Comparison of ENCODE assay signal across 12 cellular contexts in the genomic region with DNA sequence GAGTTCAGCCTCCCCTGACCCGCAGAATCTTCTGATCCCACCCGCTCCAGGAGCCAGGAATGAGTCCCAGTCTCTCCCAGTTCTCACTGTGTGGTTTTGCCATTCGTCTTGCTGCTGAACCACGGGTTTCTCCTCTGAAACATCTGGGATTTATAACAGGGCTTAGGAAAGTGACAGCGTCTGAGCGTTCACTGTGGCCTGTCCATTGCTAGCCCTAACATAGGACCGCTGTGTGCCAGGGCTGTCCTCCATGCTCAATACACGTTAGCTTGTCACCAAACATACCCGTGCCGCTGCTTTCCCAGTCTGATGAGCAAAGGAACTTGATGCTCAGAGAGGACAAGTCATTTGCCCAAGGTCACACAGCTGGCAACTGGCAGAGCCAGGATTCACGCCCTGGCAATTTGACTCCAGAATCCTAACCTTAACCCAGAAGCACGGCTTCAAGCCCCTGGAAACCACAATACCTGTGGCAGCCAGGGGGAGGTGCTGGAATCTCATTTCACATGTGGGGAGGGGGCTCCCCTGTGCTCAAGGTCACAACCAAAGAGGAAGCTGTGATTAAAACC. TPM values are rescaled to one million over a fixed set of nuclear protein-coding genes. Genes with fewer than 3 reads are reported as not detected.
DNase-seq lines count a peak whose midpoint lies in the region; ATAC-seq and TF ChIP-seq lines count a peak whose summit lies in the region.
"Had no signal": no experiment of that assay in that cellular context is flagged by ENCODE, and none has a peak within 500 bp of the region (broad histone marks: within the 10 kb centered on the region; RNA-seq: fewer than 3 reads in every experiment).

No MANE protein-coding gene starts in this region.

- H3K9me3 ChIP-seq in transverse colon = no peaks in the 10 kb centered on the region

- H3K4me1 Mint-ChIP-seq in mesothelial cell of epicardium = peaks cover 16% of the 10 kb centered on the region
- H3K4me1 Mint-ChIP-seq: immature natural killer cell had no signal

- H3K9me3 Mint-ChIP-seq in mesothelial cell of epicardium = no peaks in the 10 kb centered on the region
- H3K9me3 Mint-ChIP-seq: activated naive CD4-positive, alpha-beta T cell treated with anti-CD3 and anti-CD28 coated beads, Interleukin-2, amount 50 U/mL, for 72 hours had no signal

- no peaks in the 10 kb centered on the region; the same call in 1 of the 2 replicates for H3K27me3 ChIP-seq in GM06990 (replicated peaks; ENCODE audit: control insufficient read depth, insufficient read depth, low read length)
- peaks cover 30% of the 10 kb centered on the region for H3K27me3 ChIP-seq in transverse colon

- no peak overlapping the region for H3K27ac ChIP-seq in transverse colon

- TF ChIP-seq CTCF in GM06990 (IDR thresholded peaks at IDR 0.05; ENCODE audit: insufficient read depth, low read length, poor library complexity, severe bottlenecking) = peak; percentile 29
- TF ChIP-seq CTCF in HFF-Myc (IDR thresholded peaks at IDR 0.05; ENCODE audit: low read depth, low read length, missing control alignments) = peak; percentile 36
- TF ChIP-seq CTCF in astrocyte of the spinal cord (IDR thresholded peaks at IDR 0.05; ENCODE audit: low read depth, low read length) = peak; percentile 20
- no peak for TF ChIP-seq CTCF in mesothelial cell of epicardium (IDR thresholded peaks at IDR 0.05; ENCODE audit: unreplicated experiment)
- TF ChIP-seq CTCF in transverse colon (IDR thresholded peaks at IDR 0.05) = no peak

- ATAC-seq in stimulated activated naive CD8-positive, alpha-beta T cell treated with anti-CD3 and anti-CD28 coated beads, Interleukin-15, Interleukin-2, amounts not matched to agents 100 U/mL and 50 U/mL, for 24 hours = no peak
- ATAC-seq in activated CD4-positive, CD25-positive, alpha-beta regulatory T cell treated with anti-CD3 and anti-CD28 coated beads, Interleukin-2, amount 50 U/mL, for 24 hours = no peak

- in situ Hi-C loops in astrocyte of the spinal cord (cut with HindIII; ENCODE audit: low sequenced_read_pairs) = no loop called here
- in situ Hi-C loops in transverse colon (cut with MboI; ENCODE audit: low pct_ligation_motif_present in 1 of 4, low pct_unique_long_range_greater_than_20kb in 1 of 4, low sequenced_read_pairs in 3 of 4) = loop anchor here in 1 of 4 donors (5.0 kb wide), 1 partner anchor 48 kb away; no protein-coding TSS in a partner anchor

- H3K4me3 ChIP-seq in GM06990 (replicated peaks; ENCODE audit: low read depth, low read length) = no peak overlapping the region
- no peak overlapping the region for H3K4me3 ChIP-seq in HFF-Myc (replicated peaks; ENCODE audit: low read depth, low read length)
- no peak overlapping the region for H3K4me3 ChIP-seq in astrocyte of the spinal cord (ENCODE audit: low read depth, low read length)
- no peak overlapping the region for H3K4me3 ChIP-seq in transverse colon

- H3K36me3 Mint-ChIP-seq in mesothelial cell of epicardium = peaks cover 15% of the 10 kb centered on the region

- H3K27ac Mint-ChIP-seq in mesothelial cell of epicardium = peak overlapping the region; percentile 30
- H3K27ac Mint-ChIP-seq: activated naive CD4-positive, alpha-beta T cell treated with anti-CD3 and anti-CD28 coated beads, Interleukin-2, amount 50 U/mL, for 72 hours; immature natural killer cell had no signal

- H3K4me1 ChIP-seq in transverse colon = peaks cover 0 to 27% (median 14%) of the 10 kb centered on the region in 4 donors

- no peaks in the 10 kb centered on the region for H3K27me3 Mint-ChIP-seq in mesothelial cell of epicardium (ENCODE audit: low read depth)

- no peak for TF ChIP-seq POLR2A in transverse colon (IDR thresholded peaks at IDR 0.05)

- peak overlapping the region; percentile 17 for H3K4me3 Mint-ChIP-seq in mesothelial cell of epicardium
- H3K4me3 Mint-ChIP-seq: immature natural killer cell had no signal

- intact Hi-C loops in transverse colon (cut with DNase I; ENCODE audit: low total_unique reads) = no loop called here

- WGBS in transverse colon (ENCODE audit: low coverage in 1 of 2), 2 donors = 56 to 60% methylated on average over 2 to 12 of the region's 12 CpGs

- TF ChIP-seq EP300 in transverse colon (IDR thresholded peaks at IDR 0.05; ENCODE audit: low read depth) = no peak

- DNase-seq in GM06990 (ENCODE audit: extremely low read depth, insufficient read length) = no peak
- no peak for DNase-seq in HFF-Myc (ENCODE audit: extremely low read depth, low read depth)
- DNase-seq in astrocyte of the spinal cord (ENCODE audit: low read depth, low spot score) = no peak
- DNase-seq in mesothelial cell of epicardium (ENCODE audit: low spot score in 2 of 2, unreplicated experiment in 2 of 2) = no peak
- DNase-seq in stimulated activated naive CD8-positive, alpha-beta T cell treated with anti-CD3 and anti-CD28 coated beads, Interleukin-15, Interleukin-2, amounts not matched to agents 100 U/mL and 50 U/mL, for 24 hours = no peak
- DNase-seq in transverse colon = no peak
- DNase-seq: activated CD4-positive, CD25-positive, alpha-beta regulatory T cell treated with anti-CD3 and anti-CD28 coated beads, Interleukin-2, amount 50 U/mL, for 72 hours; KG1; NCI-H774 had no signal

- H3K36me3 ChIP-seq in GM06990 (ENCODE audit: control insufficient read depth, insufficient read depth, low read length) (peaks cover 24% of the 10 kb centered on the region), transverse colon (peaks cover 0 to 21% (median 6%) of the 10 kb centered on the region in 4 donors)

RNA-seq across cellular contexts. Expression of a gene that starts 1.1 kb away (rescaled TPM):
- total RNA-seq in mesothelial cell of epicardium (285 to 290 TPM (median 289 TPM) in 3 replicates), transverse colon (100 to 1,000 TPM in 2 of 4 donors, 10 to 100 TPM in 2; 72.2 to 214 (median 132) TPM)

RNA-seq across cellular contexts. Expression of a gene that starts 9.9 kb away (rescaled TPM):
- total RNA-seq in mesothelial cell of epicardium (18.6 to 20.0 TPM (median 18.6 TPM) in 3 replicates), transverse colon (10 to 100 TPM in 3 of 4 donors, not detected in 1; 10.8 to 48.4 (median 34.8) TPM)

RNA-seq across cellular contexts. Expression of a gene that starts 13.5 kb away (rescaled TPM):
- total RNA-seq in mesothelial cell of epicardium = 47.7 to 49.8 TPM (median 47.8 TPM) in 3 replicates
- 100 to 1,000 TPM in 1 of 4 donors, 10 to 100 TPM in 3; 36.0 to 101 (median 53.8) TPM for total RNA-seq in transverse colon

RNA-seq across cellular contexts. Expression of a gene that starts 37.5 kb away (rescaled TPM):
- total RNA-seq in mesothelial cell of epicardium = not detected in 3 replicates
- total RNA-seq in transverse colon = not detected
- total RNA-seq: activated naive CD4-positive, alpha-beta T cell treated with anti-CD3 and anti-CD28 coated beads, Interleukin-2, amount 50 U/mL, for 72 hours had no signal

RNA-seq across cellular contexts. Expression of a gene that starts 41.3 kb away (rescaled TPM):
- not detected in 3 replicates for total RNA-seq in mesothelial cell of epicardium
- under 1 TPM in 1 of 4 donors, not detected in 3; 0.68 TPM for total RNA-seq in transverse colon
- total RNA-seq: activated naive CD4-positive, alpha-beta T cell treated with anti-CD3 and anti-CD28 coated beads, Interleukin-2, amount 50 U/mL, for 72 hours had no signal

Comparison
In these comparisons a context has a peak if more than half of its experiments do, and no peak if none do; other contexts are left out.
1. CTCF ChIP-seq: peak in GM06990 (single experiment), HFF-Myc (single experiment) and astrocyte of the spinal cord (single experiment); none in mesothelial cell of epicardium (single experiment) and transverse colon (0 of 5).